1 cellular context compared by ENCODE assay signal in the genomic region with DNA sequence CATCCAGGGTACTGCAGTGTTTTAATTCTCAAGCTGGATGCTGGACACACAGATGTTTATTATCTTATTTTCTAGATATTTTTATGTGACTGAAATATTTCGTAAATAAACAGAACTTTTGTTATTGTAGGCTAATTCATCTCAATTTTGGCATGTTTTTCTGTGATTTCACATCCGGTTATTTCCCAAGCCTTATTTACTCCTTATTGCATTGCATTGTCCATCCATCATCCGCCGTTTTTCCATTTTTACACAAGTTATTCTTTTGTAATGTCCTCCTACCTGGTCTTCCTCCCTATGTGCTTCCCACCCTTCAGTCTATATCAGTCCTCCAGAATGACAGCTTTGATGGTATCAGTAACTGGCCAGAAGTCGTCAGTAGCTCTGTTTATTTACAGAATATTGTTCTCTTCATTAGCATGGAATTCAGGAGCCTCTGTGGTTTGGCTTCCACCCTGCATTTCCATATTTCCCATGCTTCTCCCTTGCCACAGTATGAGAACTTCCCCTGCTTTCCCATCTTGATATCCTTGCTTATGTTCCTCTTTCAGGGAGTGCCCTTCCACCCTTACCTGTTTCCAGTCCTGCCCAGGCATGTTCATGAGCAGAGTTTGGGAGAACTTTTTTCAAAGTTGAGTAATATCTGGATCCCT.
TF ChIP-seq lines count a peak whose summit lies in the region.

No MANE protein-coding gene starts in this region.

TF ChIP-seq in GM23338, 12 proteins besides CTCF, POLR2A, EP300 and RAD21 (continued from another document):
- TF ChIP-seq ZNF462 (CRISPR knock-in tag; IDR thresholded peaks at IDR 0.05): no peak
- TF ChIP-seq STAT1 (IDR thresholded peaks at IDR 0.05; ENCODE audit: unreplicated experiment): no peak
